Comparison of ENCODE assay signal across 20 cellular contexts in the genomic region with DNA sequence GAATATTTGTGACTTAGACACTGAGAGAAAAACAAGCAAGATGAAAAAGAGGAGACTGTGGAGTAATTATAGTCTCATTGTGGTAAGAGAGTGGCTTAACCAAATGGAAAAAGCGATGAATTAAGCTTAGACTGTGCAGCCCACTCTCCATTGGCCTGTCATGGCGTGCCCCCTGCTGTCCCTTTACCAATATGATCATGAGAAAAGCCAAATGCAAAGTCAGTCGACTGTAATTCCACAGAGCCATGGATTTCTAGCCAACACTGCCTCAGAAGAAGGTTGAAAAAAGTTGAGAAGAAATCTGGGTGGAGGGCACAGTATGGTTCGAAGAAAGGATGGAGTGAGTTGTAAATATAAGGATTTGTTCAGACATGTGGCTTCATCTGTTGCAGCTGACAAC.
DNase-seq lines count a peak whose midpoint lies in the region; ATAC-seq and TF ChIP-seq lines count a peak whose summit lies in the region.
"Had no signal": no experiment of that assay in that cellular context is flagged by ENCODE, and none has a peak within 500 bp of the region (broad histone marks: within the 10 kb centered on the region; RNA-seq: fewer than 3 reads in every experiment).

No MANE protein-coding gene starts in this region.

- H3K27ac ChIP-seq in SJCRH30: no peak overlapping the region
- H3K27ac ChIP-seq: heart left ventricle, Peyer's patch had no signal

- H3K36me3 ChIP-seq in BE2C (no peaks in the 10 kb centered on the region), SJCRH30 (no peaks in the 10 kb centered on the region)
- H3K36me3 ChIP-seq: heart left ventricle, Peyer's patch had no signal

- no peaks in the 10 kb centered on the region for H3K9me3 ChIP-seq in BE2C
- no peaks in the 10 kb centered on the region; the same call in 1 of the 2 replicates for H3K9me3 ChIP-seq in SJCRH30 (replicated peaks)
- H3K9me3 ChIP-seq: heart left ventricle, Peyer's patch had no signal

- POLR2A ChIA-PET in activated CD4-positive, alpha-beta memory T cell treated with anti-CD3 and anti-CD28 coated beads for 36 hours (lab: Charles Lee): no interaction called here
- POLR2A ChIA-PET in activated CD4-positive, alpha-beta memory T cell treated with anti-CD3 and anti-CD28 coated beads, Interleukin-2, amount 10 ng/mL, durations not matched to agents 7 days and 5 days (lab: Charles Lee): no interaction called here

- H3K36me3 Mint-ChIP-seq in activated CD4-positive, alpha-beta memory T cell treated with anti-CD3 and anti-CD28 coated beads for 36 hours: no peaks in the 10 kb centered on the region
- H3K36me3 Mint-ChIP-seq in activated CD4-positive, alpha-beta memory T cell treated with anti-CD3 and anti-CD28 coated beads, Interleukin-2, amount 10 ng/mL, durations not matched to agents 7 days and 5 days (ENCODE audit: low read depth): no peaks in the 10 kb centered on the region
- H3K36me3 Mint-ChIP-seq: CD8-positive, alpha-beta memory T cell; memory B cell; natural killer cell had no signal

- H3K4me3 ChIP-seq in BE2C (ENCODE audit: low read depth, low read length) (no peak overlapping the region), SJCRH30 (no peak overlapping the region)
- H3K4me3 ChIP-seq: heart left ventricle, Peyer's patch had no signal

- H3K4me1 ChIP-seq in BE2C (no peaks in the 10 kb centered on the region), SJCRH30 (no peaks in the 10 kb centered on the region)
- H3K4me1 ChIP-seq: heart left ventricle, Peyer's patch had no signal

- intact Hi-C loops in activated CD4-positive, alpha-beta memory T cell treated with anti-CD3 and anti-CD28 coated beads for 36 hours (cut with micrococcal nuclease): no loop called here

- TF ChIP-seq CTCF in BE2C (IDR thresholded peaks at IDR 0.05; ENCODE audit: low read depth, low read length): peak; percentile 41

- H3K27me3 ChIP-seq in BE2C (no peaks in the 10 kb centered on the region), SJCRH30 (peaks cover 8% of the 10 kb centered on the region; the same call in 1 of the 2 replicates)
- H3K27me3 ChIP-seq: heart left ventricle, Peyer's patch had no signal

- peaks cover 2% of the 10 kb centered on the region for H3K27me3 Mint-ChIP-seq in activated CD4-positive, alpha-beta memory T cell treated with anti-CD3 and anti-CD28 coated beads for 36 hours
- no peaks in the 10 kb centered on the region for H3K27me3 Mint-ChIP-seq in activated CD4-positive, alpha-beta memory T cell treated with anti-CD3 and anti-CD28 coated beads, Interleukin-2, amount 10 ng/mL, durations not matched to agents 7 days and 5 days

- no peak overlapping the region for H3K27ac Mint-ChIP-seq in activated CD4-positive, alpha-beta memory T cell treated with anti-CD3 and anti-CD28 coated beads for 36 hours
- H3K27ac Mint-ChIP-seq in activated CD4-positive, alpha-beta memory T cell treated with anti-CD3 and anti-CD28 coated beads, Interleukin-2, amount 10 ng/mL, durations not matched to agents 7 days and 5 days: no peak overlapping the region
- H3K27ac Mint-ChIP-seq: CD8-positive, alpha-beta memory T cell; memory B cell; natural killer cell had no signal

- DNase-seq in BE2C: peak; percentile 7
- DNase-seq in ELF-1 (ENCODE audit: low read depth, low spot score): peak; percentile 1
- DNase-seq in NCI-H1694 (lab: John Stamatoyannopoulos, UW): peak; percentile 3
- peak; percentile 5 to 36 for DNase-seq in SJCRH30
- no peak for DNase-seq in activated CD4-positive, alpha-beta memory T cell treated with anti-CD3 and anti-CD28 coated beads for 36 hours
- no peak for DNase-seq in activated CD4-positive, alpha-beta memory T cell treated with anti-CD3 and anti-CD28 coated beads, Interleukin-2, amount 10 ng/mL, durations not matched to agents 7 days and 5 days
- no peak for DNase-seq in left lobe of liver (ENCODE audit: low spot score)
- DNase-seq: activated CD4-positive, CD25-positive, alpha-beta regulatory T cell; activated effector memory CD4-positive, alpha-beta T cell treated with Interleukin-2 at 50 U/mL for 16 hours; amygdala; CD8-positive, alpha-beta memory T cell; effector CD8-positive, alpha-beta T cell; heart left ventricle; Karpas-422; natural killer cell; NCI-H1436 treated with DMSO at 0.1 percent for 48 hours; Peyer's patch had no signal

- no peaks in the 10 kb centered on the region for H3K9me3 Mint-ChIP-seq in activated CD4-positive, alpha-beta memory T cell treated with anti-CD3 and anti-CD28 coated beads for 36 hours
- no peaks in the 10 kb centered on the region for H3K9me3 Mint-ChIP-seq in activated CD4-positive, alpha-beta memory T cell treated with anti-CD3 and anti-CD28 coated beads, Interleukin-2, amount 10 ng/mL, durations not matched to agents 7 days and 5 days

- ATAC-seq in GM19452 (IDR thresholded peaks at IDR 0.05; ENCODE audit: unreplicated experiment): no peak
- no peak for ATAC-seq in left lobe of liver
- ATAC-seq: natural killer cell had no signal

- CTCF ChIA-PET in activated CD4-positive, alpha-beta memory T cell treated with anti-CD3 and anti-CD28 coated beads for 36 hours (lab: Charles Lee): no interaction called here
- CTCF ChIA-PET in activated CD4-positive, alpha-beta memory T cell treated with anti-CD3 and anti-CD28 coated beads, Interleukin-2, amount 10 ng/mL, durations not matched to agents 7 days and 5 days (lab: Charles Lee): no interaction called here

- H3K4me1 Mint-ChIP-seq in activated CD4-positive, alpha-beta memory T cell treated with anti-CD3 and anti-CD28 coated beads for 36 hours (ENCODE audit: low read depth): no peaks in the 10 kb centered on the region
- no peaks in the 10 kb centered on the region for H3K4me1 Mint-ChIP-seq in activated CD4-positive, alpha-beta memory T cell treated with anti-CD3 and anti-CD28 coated beads, Interleukin-2, amount 10 ng/mL, durations not matched to agents 7 days and 5 days
- H3K4me1 Mint-ChIP-seq: CD8-positive, alpha-beta memory T cell; central memory CD8-positive, alpha-beta T cell; memory B cell; natural killer cell had no signal

- H3K4me3 Mint-ChIP-seq in activated CD4-positive, alpha-beta memory T cell treated with anti-CD3 and anti-CD28 coated beads for 36 hours: no peak overlapping the region
- H3K4me3 Mint-ChIP-seq in activated CD4-positive, alpha-beta memory T cell treated with anti-CD3 and anti-CD28 coated beads, Interleukin-2, amount 10 ng/mL, durations not matched to agents 7 days and 5 days: no peak overlapping the region
- H3K4me3 Mint-ChIP-seq: CD8-positive, alpha-beta memory T cell; central memory CD8-positive, alpha-beta T cell; memory B cell; natural killer cell had no signal

Comparison
In these comparisons a context has a peak if more than half of its experiments do, and no peak if none do; other contexts are left out.
1. DNase-seq: peak in BE2C (single experiment), ELF-1 (single experiment), NCI-H1694 (single experiment) and SJCRH30 (2 of 2); none in activated CD4-positive, alpha-beta memory T cell treated with anti-CD3 and anti-CD28 coated beads for 36 hours (single experiment), activated CD4-positive, alpha-beta memory T cell treated with anti-CD3 and anti-CD28 coated beads, Interleukin-2, amount 10 ng/mL, durations not matched to agents 7 days and 5 days (single experiment) and left lobe of liver (single experiment).